Comparison of ENCODE assay signal across 26 cellular contexts in the genomic region with DNA sequence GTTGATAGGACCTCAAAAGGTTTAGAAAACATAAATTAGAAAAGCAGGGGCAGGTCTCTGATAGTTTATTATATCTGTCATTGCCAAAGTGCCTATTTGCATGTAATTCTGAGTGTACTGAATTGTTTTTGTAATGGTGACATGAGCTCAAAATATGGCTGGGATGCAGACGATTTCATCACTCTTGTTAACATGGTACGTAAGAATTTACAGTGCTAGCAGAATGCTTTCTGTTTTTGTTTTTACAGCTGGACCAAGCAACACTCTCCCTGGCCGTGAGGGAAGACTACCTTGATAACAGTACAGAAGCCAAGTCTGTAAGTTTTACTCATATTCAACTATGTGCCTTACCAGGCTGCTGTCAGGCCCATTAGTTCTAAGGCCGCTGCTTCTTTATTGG. TPM values are rescaled to one million over a fixed set of nuclear protein-coding genes. Genes with fewer than 3 reads are reported as not detected.
A peak's percentile ranks its signal among the peaks of the same experiment; 100 is the strongest.
DNase-seq lines count a peak whose midpoint lies in the region; ATAC-seq and TF ChIP-seq lines count a peak whose summit lies in the region.
"Had no signal": no experiment of that assay in that cellular context is flagged by ENCODE, and none has a peak within 500 bp of the region (broad histone marks: within the 10 kb centered on the region; RNA-seq: fewer than 3 reads in every experiment).

No MANE protein-coding gene starts in this region.

- DNase-seq in activated T-cell treated with anti-CD3 and anti-CD28 coated beads, Interleukin-2, amount 50 U/mL, for 4 hours, result no peak
- DNase-seq in activated T-cell treated with anti-CD3 and anti-CD28 coated beads for 4 hours, result no peak
- DNase-seq in activated naive CD8-positive, alpha-beta T cell treated with anti-CD3 and anti-CD28 coated beads for 36 hours, result no peak
- peak; percentile 56 for DNase-seq in fibroblast of gingiva (ENCODE audit: low read depth)
- DNase-seq in osteoblast (ENCODE audit: insufficient read length, low spot score, missing footprints), result no peak
- no peak for DNase-seq in NCI-H2029 treated with DMSO at 0.1 percent for 48 hours (lab: John Stamatoyannopoulos, UW)
- DNase-seq: activated CD8-positive, alpha-beta memory T cell treated with anti-CD3 and anti-CD28 coated beads, Interleukin-2, amount 10 ng/mL, durations not matched to agents 7 days and 5 days; activated effector memory CD4-positive, alpha-beta T cell treated with Interleukin-2 at 50 U/mL for 16 hours; anterior cingulate cortex; CD4-positive, CD25-positive, alpha-beta regulatory T cell; DMS 273 treated with DMSO at 0.1 percent for 48 hours; HFFc6; natural killer cell; NCI-H146; NCI-H2171 treated with DMSO at 0.1 percent for 48 hours; stimulated activated CD4-positive, alpha-beta T cell treated with anti-CD3 and anti-CD28 coated beads, Interleukin-1b, Interleukin-23, amount 100 ng/mL, for 48 hours; stimulated activated naive B cell treated with anti-CD40 and anti-IgM and Interleukin-4, amounts not matched to agents 10 μg/mL and 1 μg/mL and 100 μg/mL, for 72 hours; T1000; thyroid gland had no signal

- H3K79me2 ChIP-seq in osteoblast (ENCODE audit: insufficient read depth, low read length), result no peaks in the 10 kb centered on the region
- H3K79me2 ChIP-seq: parathyroid adenoma had no signal

- no peak overlapping the region for H3K27ac ChIP-seq in osteoblast (ENCODE audit: low read depth, low read length)
- H3K27ac ChIP-seq: coronary artery, parathyroid adenoma, thyroid gland had no signal

- ATAC-seq in activated T-cell treated with anti-CD3 and anti-CD28 coated beads, Interleukin-2, amount 50 U/mL, for 4 hours, result no peak
- no peak for ATAC-seq in HG03442 (IDR thresholded peaks at IDR 0.05; ENCODE audit: unreplicated experiment)
- no peak for ATAC-seq in GM21786 (IDR thresholded peaks at IDR 0.05; ENCODE audit: unreplicated experiment)
- ATAC-seq: activated CD8-positive, alpha-beta memory T cell treated with anti-CD3 and anti-CD28 coated beads, Interleukin-2, amount 10 ng/mL, durations not matched to agents 7 days and 5 days; left lobe of liver; natural killer cell; sciatic nerve; stimulated activated naive B cell treated with anti-CD40 and anti-IgM and Interleukin-4, amounts not matched to agents 10 μg/mL and 1 μg/mL and 100 μg/mL, for 72 hours had no signal

- no peaks in the 10 kb centered on the region for H3K27me3 Mint-ChIP-seq in activated T-cell treated with anti-CD3 and anti-CD28 coated beads, Interleukin-2, amount 50 U/mL, for 4 hours (ENCODE audit: low read depth)
- no peaks in the 10 kb centered on the region for H3K27me3 Mint-ChIP-seq in activated naive CD8-positive, alpha-beta T cell treated with anti-CD3 and anti-CD28 coated beads for 36 hours
- H3K27me3 Mint-ChIP-seq: activated CD8-positive, alpha-beta memory T cell treated with anti-CD3 and anti-CD28 coated beads, Interleukin-2, amount 10 ng/mL, durations not matched to agents 7 days and 5 days; CD4-positive, CD25-positive, alpha-beta regulatory T cell; IgD-negative memory B cell had no signal

- peak overlapping the region; percentile 20 for H3K27ac Mint-ChIP-seq in activated naive CD8-positive, alpha-beta T cell treated with anti-CD3 and anti-CD28 coated beads for 36 hours
- H3K27ac Mint-ChIP-seq: activated CD8-positive, alpha-beta memory T cell treated with anti-CD3 and anti-CD28 coated beads, Interleukin-2, amount 10 ng/mL, durations not matched to agents 7 days and 5 days; CD4-positive, CD25-positive, alpha-beta regulatory T cell; HFFc6; IgD-negative memory B cell; natural killer cell; stimulated activated naive B cell treated with anti-CD40 and anti-IgM and Interleukin-4, amounts not matched to agents 10 μg/mL and 1 μg/mL and 100 μg/mL, for 72 hours had no signal

- no peaks in the 10 kb centered on the region for H3K9me3 Mint-ChIP-seq in activated T-cell treated with anti-CD3 and anti-CD28 coated beads, Interleukin-2, amount 50 U/mL, for 4 hours
- H3K9me3 Mint-ChIP-seq in activated naive CD8-positive, alpha-beta T cell treated with anti-CD3 and anti-CD28 coated beads for 36 hours, result peaks cover 8% of the 10 kb centered on the region
- H3K9me3 Mint-ChIP-seq: CD4-positive, CD25-positive, alpha-beta regulatory T cell; HFFc6; IgD-negative memory B cell; natural killer cell; stimulated activated naive B cell treated with anti-CD40 and anti-IgM and Interleukin-4, amounts not matched to agents 10 μg/mL and 1 μg/mL and 100 μg/mL, for 72 hours had no signal

- peak overlapping the region; percentile 73 for H3K4me3 Mint-ChIP-seq in activated T-cell treated with anti-CD3 and anti-CD28 coated beads, Interleukin-2, amount 50 U/mL, for 4 hours
- H3K4me3 Mint-ChIP-seq in activated naive CD8-positive, alpha-beta T cell treated with anti-CD3 and anti-CD28 coated beads for 36 hours, result peak overlapping the region; percentile 55
- H3K4me3 Mint-ChIP-seq: activated CD8-positive, alpha-beta memory T cell treated with anti-CD3 and anti-CD28 coated beads, Interleukin-2, amount 10 ng/mL, durations not matched to agents 7 days and 5 days; CD4-positive, CD25-positive, alpha-beta regulatory T cell; HFFc6; natural killer cell; stimulated activated naive B cell treated with anti-CD40 and anti-IgM and Interleukin-4, amounts not matched to agents 10 μg/mL and 1 μg/mL and 100 μg/mL, for 72 hours had no signal

- H3K27me3 ChIP-seq in osteoblast (ENCODE audit: insufficient read depth, low read length), result no peaks in the 10 kb centered on the region
- H3K27me3 ChIP-seq: thyroid gland had no signal

- TF ChIP-seq CTCF in osteoblast (IDR thresholded peaks at IDR 0.05; ENCODE audit: extremely low read depth, low read depth, low read length), result no peak

- no peaks in the 10 kb centered on the region for H4K20me1 ChIP-seq in osteoblast (ENCODE audit: insufficient read depth, low read length)

- H3K4me3 ChIP-seq in osteoblast (ENCODE audit: insufficient read depth, low read length), result no peak overlapping the region
- H3K4me3 ChIP-seq: coronary artery, thyroid gland had no signal

- no peak overlapping the region for H3K4me2 ChIP-seq in osteoblast (ENCODE audit: insufficient read depth, low read length)

- H3K4me1 Mint-ChIP-seq in activated T-cell treated with anti-CD3 and anti-CD28 coated beads, Interleukin-2, amount 50 U/mL, for 4 hours (ENCODE audit: low read depth), result peaks cover 18% of the 10 kb centered on the region
- H3K4me1 Mint-ChIP-seq in activated naive CD8-positive, alpha-beta T cell treated with anti-CD3 and anti-CD28 coated beads for 36 hours, result peaks cover 39% of the 10 kb centered on the region
- H3K4me1 Mint-ChIP-seq: activated CD8-positive, alpha-beta memory T cell treated with anti-CD3 and anti-CD28 coated beads, Interleukin-2, amount 10 ng/mL, durations not matched to agents 7 days and 5 days; CD4-positive, CD25-positive, alpha-beta regulatory T cell; IgD-negative memory B cell; natural killer cell had no signal

- no peaks in the 10 kb centered on the region for H3K36me3 ChIP-seq in osteoblast (ENCODE audit: insufficient read depth, low read length)
- H3K36me3 ChIP-seq: thyroid gland had no signal

- peaks cover 6% of the 10 kb centered on the region for H3K36me3 Mint-ChIP-seq in activated T-cell treated with anti-CD3 and anti-CD28 coated beads, Interleukin-2, amount 50 U/mL, for 4 hours (ENCODE audit: insufficient read depth)
- H3K36me3 Mint-ChIP-seq in activated naive CD8-positive, alpha-beta T cell treated with anti-CD3 and anti-CD28 coated beads for 36 hours, result peaks cover 73% of the 10 kb centered on the region
- H3K36me3 Mint-ChIP-seq: activated CD8-positive, alpha-beta memory T cell treated with anti-CD3 and anti-CD28 coated beads, Interleukin-2, amount 10 ng/mL, durations not matched to agents 7 days and 5 days; CD4-positive, CD25-positive, alpha-beta regulatory T cell; IgD-negative memory B cell; natural killer cell had no signal

- H3K4me1 ChIP-seq in osteoblast (ENCODE audit: insufficient read depth, low read length), result no peaks in the 10 kb centered on the region
- H3K4me1 ChIP-seq: parathyroid adenoma, thyroid gland had no signal

- H2AFZ ChIP-seq in osteoblast (ENCODE audit: low read length), result peak overlapping the region; percentile 5
- H2AFZ ChIP-seq: parathyroid adenoma had no signal

- no peaks in the 10 kb centered on the region for H3K9me3 ChIP-seq in osteoblast (ENCODE audit: low read depth, low read length)
- H3K9me3 ChIP-seq: thyroid gland had no signal

RNA-seq across cellular contexts. Expression of gene PHEX, which starts 58.1 kb away (rescaled TPM):
- total RNA-seq in activated T-cell treated with anti-CD3 and anti-CD28 coated beads, Interleukin-2, amount 50 U/mL, for 4 hours, result 1 to 10 TPM; 3.0 to 8.0 (median 4.7) TPM
- total RNA-seq in activated naive CD8-positive, alpha-beta T cell treated with anti-CD3 and anti-CD28 coated beads for 36 hours, result 10 to 100 TPM; 22.3 to 22.4 TPM
- total RNA-seq in osteoblast, result 0.88 and 1.4 TPM in 2 replicates
- total RNA-seq: left lobe of liver had no signal
